ENCODE assay signal across 9 cellular contexts in genomic region chr7:76047305-76047810, GRCh38. TPM values are rescaled to one million over a fixed set of nuclear protein-coding genes. Genes with fewer than 3 reads are reported as not detected.
A peak's percentile ranks its signal among the peaks of the same experiment; 100 is the strongest.
DNase-seq lines count a peak whose midpoint lies in the region; ATAC-seq, FAIRE-seq and TF ChIP-seq lines count a peak whose summit lies in the region.
"Had no signal": no experiment of that assay in that cellular context is flagged by ENCODE, and none has a peak within 500 bp of the region (broad histone marks: within the 10 kb centered on the region; RNA-seq: fewer than 3 reads in every experiment).

No MANE protein-coding gene starts in this region.

- TF ChIP-seq POLR2A in GM12891 (IDR thresholded peaks at IDR 0.05; ENCODE audit: low read depth, low read length) (no peak), adrenal gland (IDR thresholded peaks at IDR 0.05) (no peak)

- peak; percentile 55 for FAIRE-seq in GM12891 (lab: Jason Lieb, UNC)
- FAIRE-seq: TTC549 had no signal

- H3K27me3 ChIP-seq in HUES48 (ENCODE audit: control insufficient read depth, insufficient read depth, low read length) (no peaks in the 10 kb centered on the region), adrenal gland (no peaks in the 10 kb centered on the region)

- DNase-seq in GM12891 (ENCODE audit: insufficient read length, low spot score) (peak; percentile 39), adrenal gland (peak in 1 of 7 donors; percentile 47), glomerular visceral epithelial cell (ENCODE audit: extremely low spot score) (no peak), NCI-H2227 treated with DMSO at 0.1 percent for 48 hours (lab: John Stamatoyannopoulos, UW) (no peak)

- intact Hi-C loops in adrenal gland (cut with DNase I) = no loop called here

- no peak for TF ChIP-seq CTCF in adrenal gland (IDR thresholded peaks at IDR 0.05)

- H3K4me3 ChIP-seq in HUES48 (ENCODE audit: low read depth, low read length) (peak overlapping the region; percentile 99), adrenal gland (peak overlapping the region; percentile 76 to 97 (median 87)), iPS-11a (ENCODE audit: low read depth, low read length) (peak overlapping the region; percentile 98), skin epidermis (peak overlapping the region; percentile 83 to 98 (median 91))

- no peak for ATAC-seq in GM19455 (IDR thresholded peaks at IDR 0.05; ENCODE audit: unreplicated experiment)

- 1 to 3% (median 1%) methylated on average over 8 to 21 of the region's 21 CpGs for WGBS in adrenal gland, 4 donors

- H3K27ac ChIP-seq in HUES48 (ENCODE audit: low read depth, low read length) (peak overlapping the region; percentile 92), adrenal gland (peak overlapping the region; percentile 89 to 98 (median 90)), skin epidermis (peak overlapping the region; percentile 44 to 99 (median 94))

- peak overlapping the region; percentile 95 for H3K9ac ChIP-seq in HUES48 (ENCODE audit: low read depth, low read length)

- H3K4me1 ChIP-seq in HUES48 (ENCODE audit: control insufficient read depth, insufficient read depth, low read length) = peaks cover 7% of the 10 kb centered on the region; the same call in 1 of the 2 replicates
- H3K4me1 ChIP-seq in adrenal gland (replicated peaks in 1 of 2) = peaks cover 18 to 29% of the 10 kb centered on the region in 2 donors

- H3K36me3 ChIP-seq in HUES48 (ENCODE audit: control insufficient read depth, insufficient read depth, low read length) (peaks cover 23% of the 10 kb centered on the region), adrenal gland (replicated peaks in 1 of 2) (no peaks in the 10 kb centered on the region)

- H3K9me3 ChIP-seq in HUES48 (ENCODE audit: control insufficient read depth, insufficient read depth, low read length) = no peaks in the 10 kb centered on the region
- H3K9me3 ChIP-seq in adrenal gland (replicated peaks in 1 of 3) = no peaks in the 10 kb centered on the region

TF ChIP-seq in GM12891, 5 proteins besides CTCF, POLR2A, EP300 and RAD21:
- no peak for TF ChIP-seq SPI1 (IDR thresholded peaks at IDR 0.05; ENCODE audit: low read depth, low read length)
- no peak for TF ChIP-seq POU2F2 (IDR thresholded peaks at IDR 0.05; ENCODE audit: low read depth, low read length)
- no peak for TF ChIP-seq TAF1 (IDR thresholded peaks at IDR 0.05; ENCODE audit: low read depth, low read length)
- no peak for TF ChIP-seq PAX5 (IDR thresholded peaks at IDR 0.05; ENCODE audit: insufficient read depth, low read length, severe bottlenecking)
- no peak for TF ChIP-seq POLR2AphosphoS5 (IDR thresholded peaks at IDR 0.05; ENCODE audit: low read depth, low read length)

RNA-seq across cellular contexts. Expression of gene STYXL1, which starts 0.4 kb away (rescaled TPM):
- polyA plus RNA-seq in GM12891 (2012; ENCODE audit: low read depth, missing spikeins) = 46.1 TPM
- total RNA-seq in adrenal gland = 10 to 100 TPM; 20.9 to 70.7 (median 41.9) TPM
- polyA plus RNA-seq in adrenal gland = 10 to 100 TPM; 54.1 to 82.0 (median 64.2) TPM

RNA-seq across cellular contexts. Expression of gene MDH2, which starts 0.5 kb away (rescaled TPM):
- polyA plus RNA-seq in GM12891 (2012; ENCODE audit: low read depth, missing spikeins) = 196 TPM
- total RNA-seq in adrenal gland = 100 to 1,000 TPM; 153 to 359 (median 226) TPM
- 100 to 1,000 TPM in 1 of 3 donors, 10 to 100 TPM in 2; 42.5 to 284 (median 60.3) TPM for polyA plus RNA-seq in adrenal gland

RNA-seq across cellular contexts. Expression of gene TMEM120A, which starts 53.0 kb away (rescaled TPM):
- 41.7 TPM for polyA plus RNA-seq in GM12891 (2012; ENCODE audit: low read depth, missing spikeins)
- 100 to 1,000 TPM in 4 of 8 donors, 10 to 100 TPM in 4; 51.4 to 277 (median 113) TPM for total RNA-seq in adrenal gland
- 100 to 1,000 TPM; 197 to 260 (median 227) TPM for polyA plus RNA-seq in adrenal gland
